In genomic region chr1:108663074-108663473, GRCh38 we compare ENCODE assay signal across 17 cellular contexts. TPM values are rescaled to one million over a fixed set of nuclear protein-coding genes. Genes with fewer than 3 reads are reported as not detected.
DNase-seq lines count a peak whose midpoint lies in the region; ATAC-seq lines count a peak whose summit lies in the region.
"Had no signal": no experiment of that assay in that cellular context is flagged by ENCODE, and none has a peak within 500 bp of the region (broad histone marks: within the 10 kb centered on the region; RNA-seq: fewer than 3 reads in every experiment).

No MANE protein-coding gene starts in this region.

- peak overlapping the region; percentile 35 for H3K27ac Mint-ChIP-seq in activated CD8-positive, alpha-beta memory T cell treated with anti-CD3 and anti-CD28 coated beads, Interleukin-2, amount 10 ng/mL, durations not matched to agents 7 days and 5 days
- H3K27ac Mint-ChIP-seq in activated CD8-positive, alpha-beta T cell treated with anti-CD3 and anti-CD28 coated beads, Interleukin-2, amount 10 ng/mL, durations not matched to agents 7 days and 5 days, result peak overlapping the region; percentile 7
- H3K27ac Mint-ChIP-seq in immature natural killer cell, result peak overlapping the region; percentile 95 to 98 (median 96)
- H3K27ac Mint-ChIP-seq: H9, WTC11 had no signal

- POLR2A ChIA-PET in activated CD8-positive, alpha-beta T cell treated with anti-CD3 and anti-CD28 coated beads, Interleukin-2, amount 10 ng/mL, durations not matched to agents 7 days and 5 days (lab: Charles Lee), result interaction anchor here (0.6 to 5.2 kb wide), 3 partner anchors 17 to 173 kb away, joined by 6 to 155 read pairs (median 147); partner anchors contain the start of gene PRPF38B

- peak overlapping the region; percentile 24 for H3K4me3 Mint-ChIP-seq in activated CD8-positive, alpha-beta memory T cell treated with anti-CD3 and anti-CD28 coated beads, Interleukin-2, amount 10 ng/mL, durations not matched to agents 7 days and 5 days
- H3K4me3 Mint-ChIP-seq in activated CD8-positive, alpha-beta T cell treated with anti-CD3 and anti-CD28 coated beads, Interleukin-2, amount 10 ng/mL, durations not matched to agents 7 days and 5 days, result no peak overlapping the region
- peak overlapping the region in 4 of 5 donors; percentile 30 to 85 (median 56) for H3K4me3 Mint-ChIP-seq in immature natural killer cell
- H3K4me3 Mint-ChIP-seq: WTC11 had no signal

- H3K27me3 Mint-ChIP-seq in activated CD8-positive, alpha-beta memory T cell treated with anti-CD3 and anti-CD28 coated beads, Interleukin-2, amount 10 ng/mL, durations not matched to agents 7 days and 5 days, result no peaks in the 10 kb centered on the region
- H3K27me3 Mint-ChIP-seq in activated CD8-positive, alpha-beta T cell treated with anti-CD3 and anti-CD28 coated beads, Interleukin-2, amount 10 ng/mL, durations not matched to agents 7 days and 5 days (ENCODE audit: low read depth), result no peaks in the 10 kb centered on the region
- H3K27me3 Mint-ChIP-seq in immature natural killer cell (ENCODE audit: low read depth in 3 of 3), result peaks cover 8 to 19% (median 11%) of the 10 kb centered on the region in 3 donors

- H3K4me1 Mint-ChIP-seq in activated CD8-positive, alpha-beta memory T cell treated with anti-CD3 and anti-CD28 coated beads, Interleukin-2, amount 10 ng/mL, durations not matched to agents 7 days and 5 days, result peaks cover 31% of the 10 kb centered on the region
- peaks cover 39% of the 10 kb centered on the region for H3K4me1 Mint-ChIP-seq in activated CD8-positive, alpha-beta T cell treated with anti-CD3 and anti-CD28 coated beads, Interleukin-2, amount 10 ng/mL, durations not matched to agents 7 days and 5 days (ENCODE audit: low read depth)
- peaks cover 37 to 51% of the 10 kb centered on the region in 2 donors for H3K4me1 Mint-ChIP-seq in immature natural killer cell

- CTCF ChIA-PET in activated CD8-positive, alpha-beta memory T cell treated with anti-CD3 and anti-CD28 coated beads, Interleukin-2, amount 10 ng/mL, durations not matched to agents 7 days and 5 days (lab: Charles Lee), result interaction anchor here (1.0 to 4.1 kb wide), 4 partner anchors 16 to 30 kb away, joined by 3 to 45 read pairs (median 30); partner anchors contain the start of gene PRPF38B
- CTCF ChIA-PET in activated CD8-positive, alpha-beta T cell treated with anti-CD3 and anti-CD28 coated beads, Interleukin-2, amount 10 ng/mL, durations not matched to agents 7 days and 5 days (lab: Charles Lee), result interaction anchor here (0.8 to 5.5 kb wide), 5 partner anchors 10 to 102 kb away, joined by 3 to 52 read pairs (median 7); partner anchors contain the start of genes EEIG2 and PRPF38B

- H3K36me3 Mint-ChIP-seq in activated CD8-positive, alpha-beta memory T cell treated with anti-CD3 and anti-CD28 coated beads, Interleukin-2, amount 10 ng/mL, durations not matched to agents 7 days and 5 days, result peaks cover 12% of the 10 kb centered on the region
- peaks cover 16% of the 10 kb centered on the region for H3K36me3 Mint-ChIP-seq in activated CD8-positive, alpha-beta T cell treated with anti-CD3 and anti-CD28 coated beads, Interleukin-2, amount 10 ng/mL, durations not matched to agents 7 days and 5 days (ENCODE audit: low read depth)
- peaks cover 0 to 4% (median 4%) of the 10 kb centered on the region in 3 donors for H3K36me3 Mint-ChIP-seq in immature natural killer cell
- H3K36me3 Mint-ChIP-seq: WTC11 had no signal

- no peak for ATAC-seq in activated CD8-positive, alpha-beta memory T cell treated with anti-CD3 and anti-CD28 coated beads, Interleukin-2, amount 10 ng/mL, durations not matched to agents 7 days and 5 days
- ATAC-seq in activated CD8-positive, alpha-beta T cell treated with anti-CD3 and anti-CD28 coated beads, Interleukin-2, amount 10 ng/mL, durations not matched to agents 7 days and 5 days, result no peak
- no peak for ATAC-seq in GM18909 (IDR thresholded peaks at IDR 0.05; ENCODE audit: poor library complexity, unreplicated experiment)
- ATAC-seq: WTC11 had no signal

- no peaks in the 10 kb centered on the region for H3K9me3 Mint-ChIP-seq in activated CD8-positive, alpha-beta memory T cell treated with anti-CD3 and anti-CD28 coated beads, Interleukin-2, amount 10 ng/mL, durations not matched to agents 7 days and 5 days (ENCODE audit: low read depth)
- peaks cover 2% of the 10 kb centered on the region for H3K9me3 Mint-ChIP-seq in activated CD8-positive, alpha-beta T cell treated with anti-CD3 and anti-CD28 coated beads, Interleukin-2, amount 10 ng/mL, durations not matched to agents 7 days and 5 days (ENCODE audit: insufficient read depth)
- H3K9me3 Mint-ChIP-seq in immature natural killer cell, result no peaks in the 10 kb centered on the region

- DNase-seq in activated CD8-positive, alpha-beta memory T cell treated with anti-CD3 and anti-CD28 coated beads, Interleukin-2, amount 10 ng/mL, durations not matched to agents 7 days and 5 days, result no peak
- no peak for DNase-seq in activated CD8-positive, alpha-beta memory T cell treated with anti-CD3 and anti-CD28 coated beads, Interleukin-2, amount 50 U/mL, for 48 hours
- DNase-seq in GM03348 (ENCODE audit: low spot score) (peak; percentile 27), immature natural killer cell (no peak), mucosa of gallbladder (ENCODE audit: low spot score) (no peak), SKM-1 treated with dmso at 0.1 percent for 144 hours (lab: John Stamatoyannopoulos, UW; ENCODE audit: unreplicated experiment) (no peak)
- no peak for DNase-seq in activated CD8-positive, alpha-beta T cell treated with anti-CD3 and anti-CD28 coated beads, Interleukin-2, amount 10 ng/mL, durations not matched to agents 7 days and 5 days
- DNase-seq: EL, erythroblast, H9, heart right ventricle, mammary epithelial cell, NCI-H1092 treated with DMSO at 0.1 percent for 48 hours, RPMI8226 had no signal

RNA-seq across cellular contexts. Expression of gene HENMT1, which starts 2.2 kb away (rescaled TPM):
- 10 to 100 TPM; 34.1 to 36.0 TPM for total RNA-seq in activated CD8-positive, alpha-beta memory T cell treated with anti-CD3 and anti-CD28 coated beads, Interleukin-2, amount 10 ng/mL, durations not matched to agents 7 days and 5 days
- total RNA-seq in activated CD8-positive, alpha-beta T cell treated with anti-CD3 and anti-CD28 coated beads, Interleukin-2, amount 10 ng/mL, durations not matched to agents 7 days and 5 days, result 10 to 100 TPM; 38.7 to 40.5 TPM
- polyA plus RNA-seq in immature natural killer cell, result 100 to 1,000 TPM in 2 of 3 donors, 10 to 100 TPM in 1; 80.4 to 142 (median 108) TPM
- 7.0 TPM for total RNA-seq in mucosa of gallbladder

RNA-seq across cellular contexts. Expression of gene PRPF38B, which starts 29.0 kb away (rescaled TPM):
- total RNA-seq in activated CD8-positive, alpha-beta memory T cell treated with anti-CD3 and anti-CD28 coated beads, Interleukin-2, amount 10 ng/mL, durations not matched to agents 7 days and 5 days, result 10 to 100 TPM; 61.4 to 81.5 TPM
- total RNA-seq in activated CD8-positive, alpha-beta T cell treated with anti-CD3 and anti-CD28 coated beads, Interleukin-2, amount 10 ng/mL, durations not matched to agents 7 days and 5 days, result 10 to 100 TPM; 66.8 to 69.1 TPM
- polyA plus RNA-seq in immature natural killer cell, result 10 to 100 TPM; 11.1 to 36.1 (median 16.5) TPM
- 35.3 TPM for total RNA-seq in mucosa of gallbladder

RNA-seq across cellular contexts. Expression of gene FNDC7, which starts 49.6 kb away (rescaled TPM):
- not detected for total RNA-seq in activated CD8-positive, alpha-beta memory T cell treated with anti-CD3 and anti-CD28 coated beads, Interleukin-2, amount 10 ng/mL, durations not matched to agents 7 days and 5 days
- not detected for total RNA-seq in activated CD8-positive, alpha-beta T cell treated with anti-CD3 and anti-CD28 coated beads, Interleukin-2, amount 10 ng/mL, durations not matched to agents 7 days and 5 days
- not detected for polyA plus RNA-seq in immature natural killer cell
- not detected for total RNA-seq in mucosa of gallbladder
- total RNA-seq: mammary epithelial cell had no signal
- polyA plus RNA-seq: heart right ventricle, neural cell had no signal

Comparison
In these comparisons a context has a peak if more than half of its experiments do, and no peak if none do; other contexts are left out.
1. H3K27ac Mint-ChIP-seq: peak in every context shown above with its lines; median percentile 96 in immature natural killer cell; 35 in activated CD8-positive, alpha-beta memory T cell treated with anti-CD3 and anti-CD28 coated beads, Interleukin-2, amount 10 ng/mL, durations not matched to agents 7 days and 5 days; 7 in activated CD8-positive, alpha-beta T cell treated with anti-CD3 and anti-CD28 coated beads, Interleukin-2, amount 10 ng/mL, durations not matched to agents 7 days and 5 days.